7 cellular contexts compared by ENCODE assay signal in the genomic region with DNA sequence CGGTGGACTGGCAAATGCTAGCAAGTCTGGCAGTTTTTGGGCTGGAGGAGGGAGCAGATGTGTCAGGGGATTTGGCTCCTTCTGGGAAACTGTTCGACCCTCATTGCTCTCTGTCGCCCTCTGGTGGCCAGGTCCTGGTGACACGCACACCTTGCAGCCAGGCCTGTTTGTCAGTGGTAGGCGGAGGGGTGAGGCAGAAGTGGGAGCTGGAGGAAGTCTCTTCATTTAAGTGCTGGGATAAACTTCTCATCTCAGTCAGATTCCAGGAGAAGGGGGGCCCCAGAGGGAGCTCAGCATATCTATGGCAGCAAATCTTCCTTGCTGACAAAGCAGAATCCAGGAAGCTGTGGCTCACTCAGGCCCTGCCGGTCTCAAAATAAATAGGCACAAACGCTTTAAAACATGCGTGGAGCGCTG.
DNase-seq lines count a peak whose midpoint lies in the region; ATAC-seq and TF ChIP-seq lines count a peak whose summit lies in the region.

No MANE protein-coding gene starts in this region.

- no peaks in the 10 kb centered on the region for H3K27me3 ChIP-seq in breast epithelium

- no peaks in the 10 kb centered on the region for H3K36me3 ChIP-seq in breast epithelium

- peak; percentile 24 to 59 for DNase-seq in NCI-H1930 (lab: John Stamatoyannopoulos, UW)
- DNase-seq in breast epithelium (ENCODE audit: low spot score in 2 of 2): peak; percentile 64 to 88
- DNase-seq in islet precursor cell: peak; percentile 92
- DNase-seq in stimulated activated CD4-positive, alpha-beta T cell treated with anti-CD3 and anti-CD28 coated beads, Interleukin-1b, Interleukin-23, amount 100 ng/mL, for 1 hour (ENCODE audit: low read depth in 2 of 2): peak; percentile 63 to 83

- H3K9me3 ChIP-seq in breast epithelium: no peaks in the 10 kb centered on the region

- ATAC-seq in GM18502 (IDR thresholded peaks at IDR 0.05; ENCODE audit: poor library complexity, unreplicated experiment) (peak; percentile 78), HG02885 (IDR thresholded peaks at IDR 0.05; ENCODE audit: poor library complexity, unreplicated experiment) (peak; percentile 81)

- TF ChIP-seq POLR2A in breast epithelium (IDR thresholded peaks at IDR 0.05): no peak

- no peak overlapping the region for H3K4me3 ChIP-seq in breast epithelium

- no peak overlapping the region for H3K27ac ChIP-seq in VCaP
- H3K27ac ChIP-seq in breast epithelium: no peak overlapping the region

- intact Hi-C loops in breast epithelium (cut with DNase I; ENCODE audit: low total_unique reads): no loop called here

- peak; percentile 85 for TF ChIP-seq CTCF in VCaP (conservative IDR thresholded peaks at IDR 0.05)
- TF ChIP-seq CTCF in breast epithelium (IDR thresholded peaks at IDR 0.05): peak; percentile 76 to 87 (median 79)

- no peaks in the 10 kb centered on the region for H3K4me1 ChIP-seq in breast epithelium

Comparison
In these comparisons a context has a peak if more than half of its experiments do, and no peak if none do; other contexts are left out.
1. DNase-seq: peak in every context shown above with its lines; median percentile 92 in islet precursor cell; 76 in breast epithelium; 73 in stimulated activated CD4-positive, alpha-beta T cell treated with anti-CD3 and anti-CD28 coated beads, Interleukin-1b, Interleukin-23, amount 100 ng/mL, for 1 hour; 42 in NCI-H1930.